ENCODE assay signal across 8 cellular contexts in genomic region chr18:3771121-3771971, GRCh38.
DNase-seq lines count a peak whose midpoint lies in the region; ATAC-seq and TF ChIP-seq lines count a peak whose summit lies in the region.

No MANE protein-coding gene starts in this region.

- H3K4me1 Mint-ChIP-seq in activated naive CD8-positive, alpha-beta T cell treated with anti-CD3 and anti-CD28 coated beads for 36 hours, result peaks cover 12% of the 10 kb centered on the region

- no peaks in the 10 kb centered on the region for H3K4me1 ChIP-seq in parathyroid adenoma
- peaks cover 0 to 4% of the 10 kb centered on the region in 2 donors for H3K4me1 ChIP-seq in thyroid gland

- H2AFZ ChIP-seq in parathyroid adenoma, result peak overlapping the region; percentile 65

- H3K9me3 Mint-ChIP-seq in activated naive CD8-positive, alpha-beta T cell treated with anti-CD3 and anti-CD28 coated beads for 36 hours, result no peaks in the 10 kb centered on the region

- peak overlapping the region; percentile 72 for H3K4me3 Mint-ChIP-seq in activated naive CD8-positive, alpha-beta T cell treated with anti-CD3 and anti-CD28 coated beads for 36 hours

- H3K36me3 Mint-ChIP-seq in activated naive CD8-positive, alpha-beta T cell treated with anti-CD3 and anti-CD28 coated beads for 36 hours, result no peaks in the 10 kb centered on the region

- no peak for TF ChIP-seq POLR2A in thyroid gland (IDR thresholded peaks at IDR 0.05)

- WGBS in thyroid gland, 2 donors, result 5 to 7% methylated on average over 16 to 31 of the region's 40 CpGs

- H3K36me3 ChIP-seq in parathyroid adenoma (ENCODE audit: control insufficient read depth, insufficient read depth, low read length) (no peaks in the 10 kb centered on the region), thyroid gland (no peaks in the 10 kb centered on the region)

- ATAC-seq in GM21528 (IDR thresholded peaks at IDR 0.05; ENCODE audit: low FRiP score, unreplicated experiment), result peak; percentile 96

- H3K79me2 ChIP-seq in parathyroid adenoma, result no peaks in the 10 kb centered on the region

- peak overlapping the region; percentile 53 for H3K4me2 ChIP-seq in parathyroid adenoma (ENCODE audit: low read length)

- no peak overlapping the region for H3K27ac ChIP-seq in parathyroid adenoma
- H3K27ac ChIP-seq in thyroid gland, result no peak overlapping the region

- H3K9me3 ChIP-seq in parathyroid adenoma (ENCODE audit: control insufficient read depth, low read length), result no peaks in the 10 kb centered on the region
- H3K9me3 ChIP-seq in thyroid gland, result no peaks in the 10 kb centered on the region

- peak; percentile 88 for TF ChIP-seq CTCF in parathyroid adenoma (IDR thresholded peaks at IDR 0.05)
- TF ChIP-seq CTCF in thyroid gland (IDR thresholded peaks at IDR 0.05), result peak; percentile 77 to 97 (median 96)

- no peak overlapping the region for H3K9ac ChIP-seq in parathyroid adenoma

- H3K27me3 ChIP-seq in parathyroid adenoma (ENCODE audit: control insufficient read depth, insufficient read depth, low read length), result no peaks in the 10 kb centered on the region
- H3K27me3 ChIP-seq in thyroid gland, result no peaks in the 10 kb centered on the region

- DNase-seq in DMS53 (lab: John Stamatoyannopoulos, UW), result peak; percentile 97
- DNase-seq in HuH-7 (ENCODE audit: low spot score), result peak; percentile 84
- DNase-seq in SKM-1 treated with dmso at 0.1 percent for 144 hours (lab: John Stamatoyannopoulos, UW; ENCODE audit: unreplicated experiment), result peak; percentile 85
- DNase-seq in activated naive CD8-positive, alpha-beta T cell treated with anti-CD3 and anti-CD28 coated beads for 36 hours, result peak; percentile 85
- peak; percentile 90 for DNase-seq in cardiac septum (ENCODE audit: low spot score)
- peak; percentile 85 for DNase-seq in thyroid gland

- no peak overlapping the region for H3K27ac Mint-ChIP-seq in activated naive CD8-positive, alpha-beta T cell treated with anti-CD3 and anti-CD28 coated beads for 36 hours

- H3K4me3 ChIP-seq in parathyroid adenoma (ENCODE audit: low read depth, low read length) (peak overlapping the region; percentile 49), thyroid gland (replicated peaks in 1 of 3) (peak overlapping the region in 2 of 3 donors; percentile 10 to 19)

- intact Hi-C loops in cardiac septum (cut with DNase I), result loop anchor here (1.0 to 10.0 kb wide), 6 partner anchors 69 to 507 kb away; partner anchors contain the start of gene MYL12B
- intact Hi-C loops in thyroid gland (cut with DNase I), result loop anchor here (5.0 kb wide), 1 partner anchor 231 kb away; no protein-coding TSS in a partner anchor

- peaks cover 26% of the 10 kb centered on the region for H3K27me3 Mint-ChIP-seq in activated naive CD8-positive, alpha-beta T cell treated with anti-CD3 and anti-CD28 coated beads for 36 hours
